Comparison of ENCODE assay signal across 28 cellular contexts in the genomic region with DNA sequence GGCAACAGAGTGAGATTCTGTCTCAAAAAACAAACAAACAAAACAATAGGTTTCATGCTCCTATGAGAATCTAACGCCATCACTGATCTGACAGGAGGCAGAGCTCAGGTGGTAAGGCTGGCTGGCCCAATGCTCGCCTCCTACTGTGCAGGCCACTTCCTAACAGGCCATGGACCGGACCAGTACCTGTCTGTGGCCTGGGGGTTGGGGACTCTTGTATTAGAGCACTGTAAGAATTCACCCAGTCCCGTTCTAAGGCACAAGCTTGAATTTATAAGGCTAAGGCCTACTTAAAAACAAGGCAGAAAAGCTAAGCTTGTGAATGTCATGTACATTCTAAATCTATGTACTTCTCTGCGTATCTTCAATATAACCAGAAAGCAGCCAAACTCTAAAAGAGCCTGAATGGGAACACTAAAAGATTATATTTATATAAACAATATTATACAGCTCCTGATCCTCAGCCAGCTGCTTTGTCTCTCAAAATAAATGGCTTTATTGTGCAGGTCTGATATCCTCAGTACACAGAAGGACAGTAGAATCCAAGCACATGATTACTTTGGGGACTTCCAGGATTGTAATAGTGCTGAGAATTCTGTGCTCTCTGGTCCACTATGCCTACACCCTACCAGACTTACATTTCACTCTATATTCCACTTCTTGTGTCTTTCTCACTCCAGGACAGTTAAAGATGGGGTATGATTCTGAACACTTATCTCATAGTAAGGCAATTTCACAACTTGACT.
DNase-seq lines count a peak whose midpoint lies in the region; ATAC-seq and TF ChIP-seq lines count a peak whose summit lies in the region.
"Had no signal": no experiment of that assay in that cellular context is flagged by ENCODE, and none has a peak within 500 bp of the region (broad histone marks: within the 10 kb centered on the region; RNA-seq: fewer than 3 reads in every experiment).

No MANE protein-coding gene starts in this region.

- H3K27me3 ChIP-seq in gastroesophageal sphincter = no peaks in the 10 kb centered on the region
- no peaks in the 10 kb centered on the region for H3K27me3 ChIP-seq in osteoblast (ENCODE audit: insufficient read depth, low read length)
- no peaks in the 10 kb centered on the region for H3K27me3 ChIP-seq in Caco-2 (replicated peaks; ENCODE audit: control insufficient read depth, insufficient read depth, low read length)
- H3K27me3 ChIP-seq: breast epithelium, pancreas, SJCRH30 had no signal

- H3K27ac Mint-ChIP-seq in Caco-2 (ENCODE audit: unreplicated experiment) = no peak overlapping the region
- H3K27ac Mint-ChIP-seq: activated CD8-positive, alpha-beta memory T cell treated with anti-CD3 and anti-CD28 coated beads, Interleukin-2, amount 10 ng/mL, durations not matched to agents 7 days and 5 days; activated naive CD8-positive, alpha-beta T cell treated with anti-CD3 and anti-CD28 coated beads, Interleukin-2, amount 10 ng/mL, durations not matched to agents 7 days and 5 days; activated T-helper 1 cell treated with anti-CD3 and anti-CD28 coated beads, Interleukin-12 subunit alpha, Interleukin-12 subunit beta, Interleukin-2, Interleukin-4 antibody, amounts not matched to agents 30 ng/mL and 10 ng/mL and 1 ng/mL, durations not matched to agents 14 hours and 24 hours and 36 hours; B cell; memory B cell; naive thymus-derived CD8-positive, alpha-beta T cell; type B pancreatic cell had no signal

- WGBS in gastroesophageal sphincter (ENCODE audit: low coverage in 1 of 2), 2 donors = 53 to 86% methylated on average over 1 of the region's 5 CpGs

- POLR2A ChIA-PET in Caco-2 (lab: Charles Lee) = no interaction called here

- CTCF ChIA-PET in Caco-2 (lab: Charles Lee) = interaction anchor here (1.0 to 1.3 kb wide), 2 partner anchors 50 to 144 kb away, joined by 3 read pairs; no protein-coding TSS in a partner anchor

- H3K36me3 Mint-ChIP-seq in Caco-2 (ENCODE audit: insufficient read depth, unreplicated experiment) = no peaks in the 10 kb centered on the region
- H3K36me3 Mint-ChIP-seq: activated CD8-positive, alpha-beta memory T cell treated with anti-CD3 and anti-CD28 coated beads, Interleukin-2, amount 10 ng/mL, durations not matched to agents 7 days and 5 days; activated naive CD8-positive, alpha-beta T cell treated with anti-CD3 and anti-CD28 coated beads, Interleukin-2, amount 10 ng/mL, durations not matched to agents 7 days and 5 days; memory B cell; naive thymus-derived CD8-positive, alpha-beta T cell; type B pancreatic cell had no signal

- no peak overlapping the region for H3K4me2 ChIP-seq in osteoblast (ENCODE audit: insufficient read depth, low read length)

- H3K79me2 ChIP-seq in osteoblast (ENCODE audit: insufficient read depth, low read length) = peaks cover 87% of the 10 kb centered on the region

- no peaks in the 10 kb centered on the region for H4K20me1 ChIP-seq in osteoblast (ENCODE audit: insufficient read depth, low read length)

- TF ChIP-seq CTCF in gastroesophageal sphincter (IDR thresholded peaks at IDR 0.05) (no peak), osteoblast (IDR thresholded peaks at IDR 0.05; ENCODE audit: extremely low read depth, low read depth, low read length) (no peak), Caco-2 (IDR thresholded peaks at IDR 0.05; ENCODE audit: insufficient read depth in 1 of 2, low read depth in 1 of 2, low read length in 1 of 2, severe bottlenecking in 1 of 2, unreplicated experiment in 1 of 2) (no peak)

- no peak overlapping the region for H2AFZ ChIP-seq in osteoblast (ENCODE audit: low read length)

- no peak for TF ChIP-seq POLR2A in gastroesophageal sphincter (IDR thresholded peaks at IDR 0.05)

- H3K36me3 ChIP-seq in gastroesophageal sphincter = no peaks in the 10 kb centered on the region
- no peaks in the 10 kb centered on the region for H3K36me3 ChIP-seq in osteoblast (ENCODE audit: insufficient read depth, low read length)
- no peaks in the 10 kb centered on the region for H3K36me3 ChIP-seq in Caco-2 (ENCODE audit: control insufficient read depth, insufficient read depth, low read length)
- H3K36me3 ChIP-seq: breast epithelium, pancreas, SJCRH30 had no signal

- ATAC-seq in Right ventricle myocardium inferior (peak; percentile 37), gastroesophageal sphincter (no peak)
- ATAC-seq: activated CD8-positive, alpha-beta memory T cell treated with anti-CD3 and anti-CD28 coated beads, Interleukin-2, amount 10 ng/mL, durations not matched to agents 7 days and 5 days; naive thymus-derived CD8-positive, alpha-beta T cell had no signal

- H3K4me1 Mint-ChIP-seq in Caco-2 (ENCODE audit: low read depth, unreplicated experiment) = peaks cover 8% of the 10 kb centered on the region
- H3K4me1 Mint-ChIP-seq: activated CD8-positive, alpha-beta memory T cell treated with anti-CD3 and anti-CD28 coated beads, Interleukin-2, amount 10 ng/mL, durations not matched to agents 7 days and 5 days; activated naive CD8-positive, alpha-beta T cell treated with anti-CD3 and anti-CD28 coated beads, Interleukin-2, amount 10 ng/mL, durations not matched to agents 7 days and 5 days; B cell; memory B cell; naive thymus-derived CD8-positive, alpha-beta T cell had no signal

- H3K27me3 Mint-ChIP-seq in Caco-2 (ENCODE audit: insufficient read depth, unreplicated experiment) = no peaks in the 10 kb centered on the region
- H3K27me3 Mint-ChIP-seq: type B pancreatic cell had no signal

- H3K9me3 ChIP-seq in gastroesophageal sphincter = no peaks in the 10 kb centered on the region
- no peaks in the 10 kb centered on the region for H3K9me3 ChIP-seq in osteoblast (ENCODE audit: low read depth, low read length)
- no peaks in the 10 kb centered on the region for H3K9me3 ChIP-seq in Caco-2
- H3K9me3 ChIP-seq: breast epithelium, pancreas, SJCRH30 had no signal

- no peak overlapping the region for H3K4me3 Mint-ChIP-seq in Caco-2 (ENCODE audit: unreplicated experiment)
- H3K4me3 Mint-ChIP-seq: activated CD8-positive, alpha-beta memory T cell treated with anti-CD3 and anti-CD28 coated beads, Interleukin-2, amount 10 ng/mL, durations not matched to agents 7 days and 5 days; activated naive CD8-positive, alpha-beta T cell treated with anti-CD3 and anti-CD28 coated beads, Interleukin-2, amount 10 ng/mL, durations not matched to agents 7 days and 5 days; activated T-helper 1 cell treated with anti-CD3 and anti-CD28 coated beads, Interleukin-12 subunit alpha, Interleukin-12 subunit beta, Interleukin-2, Interleukin-4 antibody, amounts not matched to agents 30 ng/mL and 10 ng/mL and 1 ng/mL, durations not matched to agents 14 hours and 24 hours and 36 hours; B cell; memory B cell; naive thymus-derived CD8-positive, alpha-beta T cell; type B pancreatic cell had no signal

- TF ChIP-seq EP300 in gastroesophageal sphincter (IDR thresholded peaks at IDR 0.05) = no peak

- peak overlapping the region; percentile 1 to 62 (median 46) for H3K27ac ChIP-seq in gastroesophageal sphincter
- H3K27ac ChIP-seq in osteoblast (ENCODE audit: low read depth, low read length) = peak overlapping the region; percentile 90
- H3K27ac ChIP-seq: breast epithelium, SJCRH30 had no signal

- intact Hi-C loops in Right ventricle myocardium inferior (cut with DNase I) = no loop called here
- intact Hi-C loops in cardiac septum (cut with DNase I) = loop anchor here (5.0 kb wide), 1 partner anchor 50 kb away; no protein-coding TSS in a partner anchor
- intact Hi-C loops in Caco-2 (cut with micrococcal nuclease; ENCODE audit: unreplicated experiment) = no loop called here

- H3K4me1 ChIP-seq in gastroesophageal sphincter (peaks cover 0 to 41% (median 0%) of the 10 kb centered on the region in 3 donors), osteoblast (ENCODE audit: insufficient read depth, low read length) (peaks cover 19% of the 10 kb centered on the region), Caco-2 (peaks cover 3% of the 10 kb centered on the region)
- H3K4me1 ChIP-seq: breast epithelium, pancreas, SJCRH30 had no signal

- no peaks in the 10 kb centered on the region for H3K9me3 Mint-ChIP-seq in Caco-2 (ENCODE audit: unreplicated experiment)
- H3K9me3 Mint-ChIP-seq: activated naive CD8-positive, alpha-beta T cell treated with anti-CD3 and anti-CD28 coated beads, Interleukin-2, amount 10 ng/mL, durations not matched to agents 7 days and 5 days; activated T-helper 1 cell treated with anti-CD3 and anti-CD28 coated beads, Interleukin-12 subunit alpha, Interleukin-12 subunit beta, Interleukin-2, Interleukin-4 antibody, amounts not matched to agents 30 ng/mL and 10 ng/mL and 1 ng/mL, durations not matched to agents 14 hours and 24 hours and 36 hours; memory B cell; naive thymus-derived CD8-positive, alpha-beta T cell; type B pancreatic cell had no signal

- BruUV-seq in Caco-2 (replicated peaks; lab: Mats Ljungman, UMichigan) = no TSS peak

- DNase-seq in Right ventricle myocardium inferior (ENCODE audit: missing footprints) (no peak), cardiac septum (ENCODE audit: low spot score) (no peak), osteoblast (ENCODE audit: insufficient read length, low spot score, missing footprints) (no peak), NCI-H1417 (lab: John Stamatoyannopoulos, UW) (no peak), Caco-2 (no peak), RKO (ENCODE audit: low spot score) (no peak)
- DNase-seq in activated effector memory CD4-positive, alpha-beta T cell treated with Interleukin-2 at 50 U/mL for 16 hours = no peak
- DNase-seq: activated CD4-positive, alpha-beta T cell treated with anti-CD3 and anti-CD28 coated beads for 4 hours; activated CD8-positive, alpha-beta memory T cell treated with anti-CD3 and anti-CD28 coated beads, Interleukin-2, amount 10 ng/mL, durations not matched to agents 7 days and 5 days; activated naive CD8-positive, alpha-beta T cell treated with anti-CD3 and anti-CD28 coated beads, Interleukin-2, amount 10 ng/mL, durations not matched to agents 7 days and 5 days; Calu3; dermis blood vessel endothelial cell; EL; MM.1S; naive thymus-derived CD8-positive, alpha-beta T cell; NCI-H1694 treated with DMSO at 0.1 percent for 48 hours; NCI-H2227 treated with DMSO at 0.1 percent for 48 hours; NCI-H774; pancreas; stimulated activated CD4-positive, alpha-beta T cell treated with anti-CD3 and anti-CD28 coated beads, Interleukin-2, amount 100 ng/mL, for 24 hours; stimulated activated naive CD4-positive, alpha-beta T cell treated with Interleukin-2 at 50 U/mL for 16 hours had no signal

- no peak overlapping the region for H3K4me3 ChIP-seq in gastroesophageal sphincter
- H3K4me3 ChIP-seq in osteoblast (ENCODE audit: insufficient read depth, low read length) = no peak overlapping the region
- no peak overlapping the region for H3K4me3 ChIP-seq in Caco-2 (ENCODE audit: low read depth, low read length)
- H3K4me3 ChIP-seq: breast epithelium, pancreas, SJCRH30 had no signal
